1 cellular context compared by ENCODE assay signal in the genomic region with DNA sequence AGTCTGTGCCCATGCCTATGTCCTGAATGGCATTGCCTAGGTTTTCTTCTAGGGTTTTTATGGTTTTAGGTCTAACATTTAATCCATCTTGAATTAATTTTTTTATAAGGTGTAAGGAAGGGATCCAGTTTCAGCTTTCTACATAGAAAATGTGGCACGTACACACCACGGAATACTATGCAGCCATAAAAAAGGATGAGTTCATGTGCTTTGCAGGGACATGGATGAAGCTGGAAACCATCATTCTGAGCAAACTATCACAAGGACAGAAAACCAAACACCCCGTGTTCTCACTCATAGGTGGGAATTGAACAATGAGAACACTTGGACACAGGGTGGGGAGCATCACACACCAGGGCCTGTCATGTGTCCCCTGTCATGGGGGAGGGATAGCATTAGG. TPM values are rescaled to one million over a fixed set of nuclear protein-coding genes. Genes with fewer than 3 reads are reported as not detected.
"Had no signal": no experiment of that assay in that cellular context is flagged by ENCODE, and none has a peak within 500 bp of the region (broad histone marks: within the 10 kb centered on the region; RNA-seq: fewer than 3 reads in every experiment).

No MANE protein-coding gene starts in this region.

RNA-seq across cellular contexts. Expression of a gene that starts 26.8 kb away (rescaled TPM):
- total RNA-seq: foreskin keratinocyte had no signal
- polyA plus RNA-seq: foreskin keratinocyte had no signal
